Comparison of ENCODE assay signal across 24 cellular contexts in genomic region chr19:5360003-5360820, GRCh38. TPM values are rescaled to one million over a fixed set of nuclear protein-coding genes. Genes with fewer than 3 reads are reported as not detected.
DNase-seq lines count a peak whose midpoint lies in the region; ATAC-seq, FAIRE-seq and TF ChIP-seq lines count a peak whose summit lies in the region.
"Had no signal": no experiment of that assay in that cellular context is flagged by ENCODE, and none has a peak within 500 bp of the region (broad histone marks: within the 10 kb centered on the region; RNA-seq: fewer than 3 reads in every experiment).

No MANE protein-coding gene starts in this region.

- FAIRE-seq in RCC 7860 (lab: Jason Lieb, UNC), result no peak
- FAIRE-seq: keratinocyte had no signal

- H3K36me3 Mint-ChIP-seq in glutamatergic neuron (ENCODE audit: unreplicated experiment), result no peaks in the 10 kb centered on the region
- no peaks in the 10 kb centered on the region for H3K36me3 Mint-ChIP-seq in CD14-positive monocyte
- H3K36me3 Mint-ChIP-seq: CD8-positive, alpha-beta memory T cell had no signal

- H3K4me1 ChIP-seq in HEK293 (ENCODE audit: control insufficient read depth, insufficient read depth, low read length) (no peaks in the 10 kb centered on the region), gastroesophageal sphincter (no peaks in the 10 kb centered on the region)
- H3K4me1 ChIP-seq: gastrocnemius medialis, Peyer's patch had no signal

- POLR2A ChIA-PET in HEK293 (lab: Yijun Ruan, JAX), result no interaction called here

- H3K9me3 Mint-ChIP-seq in glutamatergic neuron (ENCODE audit: unreplicated experiment) (peaks cover 19% of the 10 kb centered on the region), CD14-positive monocyte (peaks cover 0 to 1% (median 0%) of the 10 kb centered on the region in 7 donors)
- H3K9me3 Mint-ChIP-seq: activated naive CD4-positive, alpha-beta T cell treated with anti-CD3 and anti-CD28 coated beads, Interleukin-2, amount 50 U/mL, for 72 hours; activated T-helper 17 cell treated with anti-CD3 and anti-CD28 coated beads, Interleukin-2, amount 50 U/mL, for 72 hours had no signal

- DNase-seq in AG20443 (ENCODE audit: low spot score), result peak; percentile 51
- DNase-seq in RCC 7860 (ENCODE audit: low spot score), result peak; percentile 21
- peak; percentile 39 for DNase-seq in glutamatergic neuron
- DNase-seq in HT-29 (ENCODE audit: low spot score), result no peak
- no peak for DNase-seq in DMS79 (lab: John Stamatoyannopoulos, UW)
- no peak for DNase-seq in CD14-positive monocyte (ENCODE audit: low spot score)
- DNase-seq: activated CD4-positive, alpha-beta T cell treated with anti-CD3 and anti-CD28 coated beads, Interleukin-2, amount 50 U/mL, for 1 hour; CD8-positive, alpha-beta memory T cell; DMS79 treated with DMSO at 0.1 percent for 48 hours; effector memory CD4-positive, alpha-beta T cell; gastrocnemius medialis; GOT3; NCI-H187 treated with DMSO at 0.1 percent for 48 hours; Peyer's patch; stimulated activated CD4-positive, alpha-beta T cell treated with anti-CD3 and anti-CD28 coated beads, Interleukin-4, amount 100 ng/mL, for 1 hour; stimulated activated naive CD4-positive, alpha-beta T cell treated with Interleukin-2 at 50 U/mL for 16 hours; T-helper 17 cell had no signal

- no peak for TF ChIP-seq POLR2A in gastroesophageal sphincter (IDR thresholded peaks at IDR 0.05)

- CTCF ChIA-PET in HEK293 (lab: Yijun Ruan, JAX), result interaction anchor here (0.7 kb wide), 1 partner anchor 204 kb away, joined by 3 read pairs; no protein-coding TSS in a partner anchor

- H3K4me3 ChIP-seq in HEK293 (ENCODE audit: low read depth, low read length), result no peak overlapping the region
- no peak overlapping the region for H3K4me3 ChIP-seq in gastroesophageal sphincter
- H3K4me3 ChIP-seq: gastrocnemius medialis, lung, Peyer's patch had no signal

- peak overlapping the region; percentile 66 for H3K27ac Mint-ChIP-seq in glutamatergic neuron (ENCODE audit: unreplicated experiment)
- no peak overlapping the region for H3K27ac Mint-ChIP-seq in CD14-positive monocyte
- H3K27ac Mint-ChIP-seq: activated naive CD4-positive, alpha-beta T cell treated with anti-CD3 and anti-CD28 coated beads, Interleukin-2, amount 50 U/mL, for 72 hours; activated T-helper 17 cell treated with anti-CD3 and anti-CD28 coated beads, Interleukin-2, amount 50 U/mL, for 72 hours; T-helper 17 cell had no signal

- H3K27me3 Mint-ChIP-seq in glutamatergic neuron (ENCODE audit: unreplicated experiment) (peaks cover 3% of the 10 kb centered on the region), CD14-positive monocyte (ENCODE audit: low read depth in 3 of 3) (peaks cover 0 to 9% (median 7%) of the 10 kb centered on the region in 3 donors)

- TF ChIP-seq EP300 in gastroesophageal sphincter (IDR thresholded peaks at IDR 0.05), result no peak

- no peaks in the 10 kb centered on the region for H3K36me3 ChIP-seq in HEK293 (ENCODE audit: control insufficient read depth in 2 of 2, insufficient read depth in 1 of 2, low read length in 2 of 2)
- no peaks in the 10 kb centered on the region for H3K36me3 ChIP-seq in gastroesophageal sphincter
- H3K36me3 ChIP-seq: gastrocnemius medialis, Peyer's patch had no signal

- H3K9me3 ChIP-seq in HEK293 (ENCODE audit: control insufficient read depth, insufficient read depth, low read depth, low read length) (no peaks in the 10 kb centered on the region), gastroesophageal sphincter (no peaks in the 10 kb centered on the region)
- H3K9me3 ChIP-seq: gastrocnemius medialis, Peyer's patch had no signal

- ATAC-seq in gastroesophageal sphincter, result no peak
- ATAC-seq: activated naive CD4-positive, alpha-beta T cell treated with anti-CD3 and anti-CD28 coated beads, Interleukin-2, amount 50 U/mL, for 72 hours; activated T-helper 17 cell treated with anti-CD3 and anti-CD28 coated beads, Interleukin-2, amount 50 U/mL, for 72 hours; gastrocnemius medialis; T-helper 17 cell had no signal

- H3K4me3 Mint-ChIP-seq in glutamatergic neuron (ENCODE audit: unreplicated experiment) (no peak overlapping the region), CD14-positive monocyte (no peak overlapping the region)
- H3K4me3 Mint-ChIP-seq: activated T-helper 17 cell treated with anti-CD3 and anti-CD28 coated beads, Interleukin-2, amount 50 U/mL, for 72 hours; CD8-positive, alpha-beta memory T cell; T-helper 17 cell had no signal

- H3K4me1 Mint-ChIP-seq in glutamatergic neuron (ENCODE audit: low read depth, unreplicated experiment) (peaks cover 3% of the 10 kb centered on the region), CD14-positive monocyte (no peaks in the 10 kb centered on the region)
- H3K4me1 Mint-ChIP-seq: activated T-helper 17 cell treated with anti-CD3 and anti-CD28 coated beads, Interleukin-2, amount 50 U/mL, for 72 hours; CD8-positive, alpha-beta memory T cell had no signal

- no peak for TF ChIP-seq CTCF in HEK293 (tag by site-specific recombination; IDR thresholded peaks at IDR 0.05)
- TF ChIP-seq CTCF in glutamatergic neuron (IDR thresholded peaks at IDR 0.05; ENCODE audit: partially characterized antibody, unreplicated experiment), result no peak
- TF ChIP-seq CTCF in gastroesophageal sphincter (IDR thresholded peaks at IDR 0.05), result no peak
- TF ChIP-seq CTCF in CD14-positive monocyte (IDR thresholded peaks at IDR 0.05), result no peak

- intact Hi-C loops in CD14-positive monocyte (cut with micrococcal nuclease), result no loop called here

- H3K27me3 ChIP-seq in gastroesophageal sphincter, result peaks cover 88% of the 10 kb centered on the region
- H3K27me3 ChIP-seq: Peyer's patch had no signal

- 64 to 91% methylated on average over 1 to 2 of the region's 9 CpGs for WGBS in gastroesophageal sphincter (ENCODE audit: low coverage in 1 of 2), 2 donors

- H3K27ac ChIP-seq in HEK293 (ENCODE audit: extremely low read depth, low read depth, low read length), result no peak overlapping the region
- no peak overlapping the region for H3K27ac ChIP-seq in gastroesophageal sphincter
- H3K27ac ChIP-seq: gastrocnemius medialis, Peyer's patch, VCaP had no signal

TF ChIP-seq in HEK293, 187 proteins besides CTCF, POLR2A, EP300 and RAD21:
- TF ChIP-seq ZBTB17 (tag by site-specific recombination; IDR thresholded peaks at IDR 0.05), result 0 out of 2 replicates have a peak, but pooled peaks have one; percentile 15
- TF ChIP-seq ZNF530 (tag by site-specific recombination; IDR thresholded peaks at IDR 0.05; ENCODE audit: low read depth), result no peak
- TF ChIP-seq GLIS1 (tag by site-specific recombination; IDR thresholded peaks at IDR 0.05), result peak; percentile 54

RNA-seq across cellular contexts. Expression of gene PTPRS, which starts 19.6 kb away (rescaled TPM):
- 1,064 TPM for total RNA-seq in glutamatergic neuron (ENCODE audit: unreplicated experiment)
- 0.03 and 0.08 TPM in 2 replicates for total RNA-seq in HT-29 (2014; rRNA removed; shearing (Covaris generic))
- total RNA-seq in gastroesophageal sphincter, result 100 to 1,000 TPM; 142 to 244 (median 223) TPM
- not detected for polyA plus RNA-seq in CD14-positive monocyte

Comparison
In these comparisons a context has a peak if more than half of its experiments do, and no peak if none do; other contexts are left out.
1. DNase-seq: peak in AG20443 (single experiment), RCC 7860 (single experiment) and glutamatergic neuron (single experiment); none in HT-29 (single experiment), DMS79 (single experiment) and CD14-positive monocyte (single experiment).
2. RNA of gene PTPRS, which starts 19.6 kb away (total RNA-seq): 1,064 TPM in glutamatergic neuron (single experiment) and 142 to 244 TPM in gastroesophageal sphincter; 0.03 to 0.08 TPM in HT-29; every median in the first group is over 100 times any median in the second.